In genomic region chr22:38655532-38656255, GRCh38 we compare ENCODE assay signal across 8 cellular contexts. TPM values are rescaled to one million over a fixed set of nuclear protein-coding genes. Genes with fewer than 3 reads are reported as not detected.
DNase-seq lines count a peak whose midpoint lies in the region; TF ChIP-seq lines count a peak whose summit lies in the region.

No MANE protein-coding gene starts in this region.

- no peaks in the 10 kb centered on the region for H3K36me3 Mint-ChIP-seq in T-helper 2 cell treated with Interferon-gamma antibody and Interleukin-4, amounts not matched to agents 5 μg/mL and 100 μg/mL, for 36 hours (ENCODE audit: low read depth)
- peaks cover 12% of the 10 kb centered on the region for H3K36me3 Mint-ChIP-seq in type B pancreatic cell

- no peak for TF ChIP-seq CTCF in choroid plexus epithelial cell (conservative IDR thresholded peaks at IDR 0.05; ENCODE audit: low read depth, low read length)
- TF ChIP-seq CTCF in type B pancreatic cell (conservative IDR thresholded peaks at IDR 0.05), result no peak

- in situ Hi-C loops in G401 (cut with HindIII; ENCODE audit: low sequenced_read_pairs), result no loop called here

- H3K9me3 Mint-ChIP-seq in T-helper 2 cell treated with Interferon-gamma antibody and Interleukin-4, amounts not matched to agents 5 μg/mL and 100 μg/mL, for 36 hours, result no peaks in the 10 kb centered on the region
- no peaks in the 10 kb centered on the region for H3K9me3 Mint-ChIP-seq in type B pancreatic cell

- no peaks in the 10 kb centered on the region for H3K27me3 Mint-ChIP-seq in T-helper 2 cell treated with Interferon-gamma antibody and Interleukin-4, amounts not matched to agents 5 μg/mL and 100 μg/mL, for 36 hours (ENCODE audit: low read depth)
- H3K27me3 Mint-ChIP-seq in type B pancreatic cell, result no peaks in the 10 kb centered on the region

- H3K4me1 Mint-ChIP-seq in T-helper 2 cell treated with Interferon-gamma antibody and Interleukin-4, amounts not matched to agents 5 μg/mL and 100 μg/mL, for 36 hours (ENCODE audit: low read depth), result peaks cover 16% of the 10 kb centered on the region
- H3K4me1 Mint-ChIP-seq in type B pancreatic cell (ENCODE audit: unreplicated experiment), result peaks cover 17% of the 10 kb centered on the region

- peak overlapping the region; percentile 94 for H3K4me3 Mint-ChIP-seq in T-helper 2 cell treated with Interferon-gamma antibody and Interleukin-4, amounts not matched to agents 5 μg/mL and 100 μg/mL, for 36 hours
- H3K4me3 Mint-ChIP-seq in type B pancreatic cell, result peak overlapping the region; percentile 97

- H3K4me3 ChIP-seq in choroid plexus epithelial cell (ENCODE audit: low read depth, low read length), result peak overlapping the region; percentile 76

- H3K27ac Mint-ChIP-seq in T-helper 2 cell treated with Interferon-gamma antibody and Interleukin-4, amounts not matched to agents 5 μg/mL and 100 μg/mL, for 36 hours, result peak overlapping the region; percentile 96
- peak overlapping the region; percentile 100 for H3K27ac Mint-ChIP-seq in type B pancreatic cell

- DNase-seq in T-helper 2 cell treated with Interferon-gamma antibody and Interleukin-4, amounts not matched to agents 5 μg/mL and 100 μg/mL, for 36 hours (ENCODE audit: low spot score), result no peak
- DNase-seq in T-helper 2 cell (no peak), NCI-H748 treated with DMSO at 0.1 percent for 48 hours (lab: John Stamatoyannopoulos, UW) (peak; percentile 27), choroid plexus epithelial cell (ENCODE audit: low read depth) (peak; percentile 32), medulla oblongata (ENCODE audit: extremely low spot score) (peak; percentile 12), type B pancreatic cell (ENCODE audit: extremely low spot score, unreplicated experiment) (no peak), G401 (ENCODE audit: low spot score) (no peak)
- no peak for DNase-seq in effector CD8-positive, alpha-beta T cell (lab: John Stamatoyannopoulos, UW)

RNA-seq across cellular contexts. Expression of gene FAM227A, which starts 0.5 kb away (rescaled TPM):
- 5.0 and 11.2 TPM in 2 replicates for total RNA-seq in type B pancreatic cell (ENCODE audit: low replicate concordance)
- total RNA-seq in G401 (2014; rRNA removed; shearing (Covaris generic)), result 0.37 and 0.41 TPM in 2 replicates

RNA-seq across cellular contexts. Expression of gene CBY1, which starts 0.7 kb away (rescaled TPM):
- total RNA-seq in type B pancreatic cell (ENCODE audit: low replicate concordance), result 48.9 and 53.5 TPM in 2 replicates
- total RNA-seq in G401 (2014; rRNA removed; shearing (Covaris generic)), result 34.2 and 47.6 TPM in 2 replicates

RNA-seq across cellular contexts. Expression of gene TOMM22, which starts 26.1 kb away (rescaled TPM):
- 80.8 and 91.6 TPM in 2 replicates for total RNA-seq in type B pancreatic cell (ENCODE audit: low replicate concordance)
- total RNA-seq in G401 (2014; rRNA removed; shearing (Covaris generic)), result 131 and 138 TPM in 2 replicates

RNA-seq across cellular contexts. Expression of gene JOSD1, which starts 45.0 kb away (rescaled TPM):
- 43.4 and 51.8 TPM in 2 replicates for total RNA-seq in type B pancreatic cell (ENCODE audit: low replicate concordance)
- 33.3 and 41.4 TPM in 2 replicates for total RNA-seq in G401 (2014; rRNA removed; shearing (Covaris generic))

RNA-seq across cellular contexts. Expression of gene GTPBP1, which starts 50.0 kb away (rescaled TPM):
- 47.1 and 60.1 TPM in 2 replicates for total RNA-seq in type B pancreatic cell (ENCODE audit: low replicate concordance)
- total RNA-seq in G401 (2014; rRNA removed; shearing (Covaris generic)), result 30.5 and 35.9 TPM in 2 replicates

Comparison
In these comparisons a context has a peak if more than half of its experiments do, and no peak if none do; other contexts are left out.
1. DNase-seq: peak in NCI-H748 treated with DMSO at 0.1 percent for 48 hours (single experiment), choroid plexus epithelial cell (single experiment) and medulla oblongata (single experiment); none in T-helper 2 cell treated with Interferon-gamma antibody and Interleukin-4, amounts not matched to agents 5 μg/mL and 100 μg/mL, for 36 hours (single experiment), T-helper 2 cell (0 of 5), type B pancreatic cell (single experiment), effector CD8-positive, alpha-beta T cell (single experiment) and G401 (single experiment).